ENCODE assay signal across 9 cellular contexts in genomic region chr5:139343476-139343875, GRCh38. TPM values are rescaled to one million over a fixed set of nuclear protein-coding genes. Genes with fewer than 3 reads are reported as not detected.
DNase-seq lines count a peak whose midpoint lies in the region; ATAC-seq and TF ChIP-seq lines count a peak whose summit lies in the region.
"Had no signal": no experiment of that assay in that cellular context is flagged by ENCODE, and none has a peak within 500 bp of the region (broad histone marks: within the 10 kb centered on the region; RNA-seq: fewer than 3 reads in every experiment).

No MANE protein-coding gene starts in this region.

- POLR2A ChIA-PET in activated CD8-positive, alpha-beta T cell treated with anti-CD3 and anti-CD28 coated beads, Interleukin-2, amount 10 ng/mL, durations not matched to agents 7 days and 5 days (lab: Charles Lee) = no interaction called here

- no peak for TF ChIP-seq CTCF in ovary (IDR thresholded peaks at IDR 0.05)

- H3K36me3 ChIP-seq in iPS-18a (ENCODE audit: control insufficient read depth, low read depth, low read length) (no peaks in the 10 kb centered on the region), stomach smooth muscle (ENCODE audit: control insufficient read depth in 2 of 2, insufficient read depth in 2 of 2, low read length in 2 of 2) (no peaks in the 10 kb centered on the region), ovary (no peaks in the 10 kb centered on the region)

- peak overlapping the region; percentile 100 for H3K4me3 Mint-ChIP-seq in activated T-cell treated with anti-CD3 and anti-CD28 coated beads, Interleukin-2, amount 50 U/mL, for 4 hours
- H3K4me3 Mint-ChIP-seq in activated CD8-positive, alpha-beta T cell treated with anti-CD3 and anti-CD28 coated beads, Interleukin-2, amount 10 ng/mL, durations not matched to agents 7 days and 5 days = peak overlapping the region; percentile 93

- peak overlapping the region; percentile 98 for H3K27ac Mint-ChIP-seq in activated CD8-positive, alpha-beta T cell treated with anti-CD3 and anti-CD28 coated beads, Interleukin-2, amount 10 ng/mL, durations not matched to agents 7 days and 5 days

- no peak for TF ChIP-seq POLR2A in ovary (IDR thresholded peaks at IDR 0.05)

- peaks cover 8% of the 10 kb centered on the region for H3K4me1 ChIP-seq in iPS-18a (ENCODE audit: control insufficient read depth, low read depth, low read length)
- H3K4me1 ChIP-seq in stomach smooth muscle (ENCODE audit: control insufficient read depth, insufficient read depth, low read length) = peaks cover 15% of the 10 kb centered on the region
- peaks cover 12% of the 10 kb centered on the region for H3K4me1 ChIP-seq in ovary (ENCODE audit: insufficient read depth)

- DNase-seq in activated T-cell treated with anti-CD3 and anti-CD28 coated beads, Interleukin-2, amount 50 U/mL, for 4 hours = no peak
- DNase-seq in activated T-cell treated with anti-CD3 and anti-CD28 coated beads, Interleukin-2, amount 50 U/mL, for 48 hours = no peak
- no peak for DNase-seq in activated CD8-positive, alpha-beta T cell treated with anti-CD3 and anti-CD28 coated beads, Interleukin-2, amount 10 ng/mL, durations not matched to agents 7 days and 5 days
- DNase-seq in ovary (no peak), GM03348 (ENCODE audit: low spot score) (no peak), CD1c-positive myeloid dendritic cell (ENCODE audit: extremely low spot score) (no peak)

- intact Hi-C loops in ovary (cut with DNase I) = loop anchor here in 2 of 4 donors (5.0 kb wide), 2 partner anchors 46 to 51 kb away; partner anchors contain the start of gene MATR3 (in 1 of the 2)

- no peaks in the 10 kb centered on the region for H3K27me3 ChIP-seq in iPS-18a (ENCODE audit: control insufficient read depth, insufficient read depth, low read length)
- no peaks in the 10 kb centered on the region for H3K27me3 ChIP-seq in stomach smooth muscle (ENCODE audit: control insufficient read depth in 1 of 2, insufficient read depth in 2 of 2, low read length in 2 of 2)
- no peaks in the 10 kb centered on the region for H3K27me3 ChIP-seq in ovary

- H3K9me3 ChIP-seq in iPS-18a (ENCODE audit: control insufficient read depth, low read depth, low read length) (no peaks in the 10 kb centered on the region), stomach smooth muscle (ENCODE audit: control insufficient read depth in 2 of 2, low read length in 2 of 2) (no peaks in the 10 kb centered on the region), ovary (no peaks in the 10 kb centered on the region)

- H3K27me3 Mint-ChIP-seq in activated T-cell treated with anti-CD3 and anti-CD28 coated beads, Interleukin-2, amount 50 U/mL, for 4 hours (ENCODE audit: low read depth) = no peaks in the 10 kb centered on the region
- H3K27me3 Mint-ChIP-seq in activated CD8-positive, alpha-beta T cell treated with anti-CD3 and anti-CD28 coated beads, Interleukin-2, amount 10 ng/mL, durations not matched to agents 7 days and 5 days (ENCODE audit: low read depth) = no peaks in the 10 kb centered on the region

- peak overlapping the region; percentile 86 for H3K4me3 ChIP-seq in iPS-18a (ENCODE audit: low read length)
- peak overlapping the region; percentile 98 to 99 for H3K4me3 ChIP-seq in stomach smooth muscle (ENCODE audit: low read length in 2 of 2)
- H3K4me3 ChIP-seq in ovary = no peak overlapping the region

- CTCF ChIA-PET in activated CD8-positive, alpha-beta T cell treated with anti-CD3 and anti-CD28 coated beads, Interleukin-2, amount 10 ng/mL, durations not matched to agents 7 days and 5 days (lab: Charles Lee) = no interaction called here

- no peaks in the 10 kb centered on the region for H3K9me3 Mint-ChIP-seq in activated T-cell treated with anti-CD3 and anti-CD28 coated beads, Interleukin-2, amount 50 U/mL, for 4 hours
- no peaks in the 10 kb centered on the region for H3K9me3 Mint-ChIP-seq in activated CD8-positive, alpha-beta T cell treated with anti-CD3 and anti-CD28 coated beads, Interleukin-2, amount 10 ng/mL, durations not matched to agents 7 days and 5 days (ENCODE audit: insufficient read depth)

- H3K36me3 Mint-ChIP-seq in activated T-cell treated with anti-CD3 and anti-CD28 coated beads, Interleukin-2, amount 50 U/mL, for 4 hours (ENCODE audit: insufficient read depth) = peaks cover 16% of the 10 kb centered on the region
- H3K36me3 Mint-ChIP-seq in activated CD8-positive, alpha-beta T cell treated with anti-CD3 and anti-CD28 coated beads, Interleukin-2, amount 10 ng/mL, durations not matched to agents 7 days and 5 days (ENCODE audit: low read depth) = peaks cover 23% of the 10 kb centered on the region

- WGBS in ovary, 3 donors = 79 to 84% (median 82%) methylated on average over 9 of the region's 9 CpGs

- no peak for TF ChIP-seq EP300 in ovary (IDR thresholded peaks at IDR 0.05)

- ATAC-seq in activated T-cell treated with anti-CD3 and anti-CD28 coated beads, Interleukin-2, amount 50 U/mL, for 4 hours = no peak
- ATAC-seq in activated CD8-positive, alpha-beta T cell treated with anti-CD3 and anti-CD28 coated beads, Interleukin-2, amount 10 ng/mL, durations not matched to agents 7 days and 5 days = no peak

- H3K9ac ChIP-seq in iPS-18a (ENCODE audit: low read length) = peak overlapping the region; percentile 97
- peak overlapping the region in 1 of 2 donors; percentile 99 for H3K9ac ChIP-seq in stomach smooth muscle (ENCODE audit: low read length in 2 of 2)

- H3K27ac ChIP-seq in iPS-18a (ENCODE audit: low read length) = no peak overlapping the region
- no peak overlapping the region for H3K27ac ChIP-seq in stomach smooth muscle (ENCODE audit: low read length)
- H3K27ac ChIP-seq in ovary = no peak overlapping the region

- peaks cover 50% of the 10 kb centered on the region for H3K4me1 Mint-ChIP-seq in activated T-cell treated with anti-CD3 and anti-CD28 coated beads, Interleukin-2, amount 50 U/mL, for 4 hours (ENCODE audit: low read depth)
- peaks cover 45% of the 10 kb centered on the region for H3K4me1 Mint-ChIP-seq in activated CD8-positive, alpha-beta T cell treated with anti-CD3 and anti-CD28 coated beads, Interleukin-2, amount 10 ng/mL, durations not matched to agents 7 days and 5 days (ENCODE audit: low read depth)

RNA-seq across cellular contexts. Expression of gene PAIP2, which starts 1.8 kb away (rescaled TPM):
- total RNA-seq in activated T-cell treated with anti-CD3 and anti-CD28 coated beads, Interleukin-2, amount 50 U/mL, for 4 hours = 10 to 100 TPM; 47.0 to 59.9 (median 50.5) TPM
- 10 to 100 TPM; 90.7 to 93.5 TPM for total RNA-seq in activated CD8-positive, alpha-beta T cell treated with anti-CD3 and anti-CD28 coated beads, Interleukin-2, amount 10 ng/mL, durations not matched to agents 7 days and 5 days
- 100 to 1,000 TPM in 4 of 7 donors, 10 to 100 TPM in 3; 68.4 to 113 (median 100) TPM for total RNA-seq in ovary
- polyA plus RNA-seq in ovary = 100 to 1,000 TPM; 111 to 142 TPM

RNA-seq across cellular contexts. Expression of gene SLC23A1, which starts 39.6 kb away (rescaled TPM):
- total RNA-seq in activated T-cell treated with anti-CD3 and anti-CD28 coated beads, Interleukin-2, amount 50 U/mL, for 4 hours = not detected
- total RNA-seq in activated CD8-positive, alpha-beta T cell treated with anti-CD3 and anti-CD28 coated beads, Interleukin-2, amount 10 ng/mL, durations not matched to agents 7 days and 5 days = 1 to 10 TPM; 1.2 to 1.5 TPM
- 10 to 100 TPM in 1 of 7 donors, 1 to 10 TPM in 3, under 1 TPM in 1, not detected in 2; 0.10 to 14.5 (median 1.2) TPM for total RNA-seq in ovary
- under 1 TPM in 1 of 2 donors, not detected in 1; 0.05 TPM for polyA plus RNA-seq in ovary
- total RNA-seq: HT1080 had no signal

RNA-seq across cellular contexts. Expression of gene MZB1, which starts 46.2 kb away (rescaled TPM):
- 1 to 10 TPM; 1.8 to 5.0 (median 2.5) TPM for total RNA-seq in activated T-cell treated with anti-CD3 and anti-CD28 coated beads, Interleukin-2, amount 50 U/mL, for 4 hours
- 10 to 100 TPM; 19.0 to 19.9 TPM for total RNA-seq in activated CD8-positive, alpha-beta T cell treated with anti-CD3 and anti-CD28 coated beads, Interleukin-2, amount 10 ng/mL, durations not matched to agents 7 days and 5 days
- 1 to 10 TPM in 3 of 7 donors, under 1 TPM in 3, not detected in 1; 0.50 to 1.8 (median 1.2) TPM for total RNA-seq in ovary
- polyA plus RNA-seq in ovary = 1 to 10 TPM in 1 of 2 donors, under 1 TPM in 1; 0.91 to 1.7 TPM
- total RNA-seq: HT1080 had no signal

RNA-seq across cellular contexts. Expression of gene MATR3, which starts 49.9 kb away (rescaled TPM):
- total RNA-seq in activated T-cell treated with anti-CD3 and anti-CD28 coated beads, Interleukin-2, amount 50 U/mL, for 4 hours = 100 to 1,000 TPM; 201 to 208 (median 202) TPM
- total RNA-seq in activated CD8-positive, alpha-beta T cell treated with anti-CD3 and anti-CD28 coated beads, Interleukin-2, amount 10 ng/mL, durations not matched to agents 7 days and 5 days = 100 to 1,000 TPM; 174 to 176 TPM
- total RNA-seq in ovary = 100 to 1,000 TPM; 184 to 297 (median 227) TPM
- polyA plus RNA-seq in ovary = 100 to 1,000 TPM; 174 to 222 TPM

RNA-seq across cellular contexts. Expression of gene PROB1, which starts 51.4 kb away (rescaled TPM):
- total RNA-seq in activated T-cell treated with anti-CD3 and anti-CD28 coated beads, Interleukin-2, amount 50 U/mL, for 4 hours = 1 to 10 TPM; 2.2 to 4.8 (median 4.1) TPM
- total RNA-seq in activated CD8-positive, alpha-beta T cell treated with anti-CD3 and anti-CD28 coated beads, Interleukin-2, amount 10 ng/mL, durations not matched to agents 7 days and 5 days = 1 to 10 TPM; 5.2 to 6.2 TPM
- total RNA-seq in ovary = 1 to 10 TPM in 4 of 7 donors, under 1 TPM in 3; 0.60 to 2.0 (median 1.0) TPM
- polyA plus RNA-seq in ovary = 1 to 10 TPM in 1 of 2 donors, under 1 TPM in 1; 0.65 to 1.0 TPM
